Comparison of ENCODE assay signal across 8 cellular contexts in the genomic region with DNA sequence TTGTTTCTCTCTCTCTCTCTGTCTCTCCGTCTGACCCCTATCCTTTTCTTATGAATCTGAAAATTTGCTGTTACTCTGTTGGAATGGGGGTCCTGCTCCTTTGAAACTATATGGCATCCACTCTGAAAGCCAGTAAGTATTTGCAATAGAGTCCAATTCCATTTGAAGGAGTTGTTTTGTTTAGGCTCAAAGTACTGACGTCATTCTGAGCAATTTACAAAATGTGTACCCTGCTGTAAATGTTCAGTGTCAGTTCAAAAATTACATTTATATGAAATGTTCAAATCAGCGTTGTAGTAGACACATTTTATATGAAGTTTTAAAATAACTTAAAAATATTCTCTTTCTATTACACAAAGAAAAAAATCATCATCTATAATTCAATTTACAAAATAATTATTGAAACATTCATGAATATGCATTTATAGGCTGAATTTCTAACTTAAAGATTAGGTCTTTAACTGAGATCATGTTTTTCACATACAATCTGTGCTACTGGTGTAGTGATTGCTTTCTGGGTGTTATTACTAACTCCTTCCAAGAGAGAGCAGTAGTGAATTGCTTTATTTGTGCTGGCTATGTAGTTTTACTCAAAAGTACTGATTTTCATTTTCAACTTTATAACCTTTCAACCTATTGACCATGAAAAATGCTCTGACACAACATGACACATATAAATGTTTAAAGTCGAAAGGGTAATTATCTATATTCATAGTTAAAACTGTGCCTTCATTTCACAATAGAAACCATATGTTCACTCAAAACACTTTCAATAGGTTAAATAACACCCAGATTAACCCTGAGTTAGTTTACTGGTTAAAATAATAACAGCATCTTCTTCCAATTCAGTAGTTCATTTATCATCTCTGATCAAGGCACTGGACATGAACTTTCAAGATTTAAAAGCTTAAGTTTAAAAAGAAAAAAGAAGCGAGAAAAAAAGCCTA.
DNase-seq lines count a peak whose midpoint lies in the region; ATAC-seq and TF ChIP-seq lines count a peak whose summit lies in the region.

No MANE protein-coding gene starts in this region.

- ATAC-seq in GM18870 (IDR thresholded peaks at IDR 0.05; ENCODE audit: unreplicated experiment), result peak; percentile 77
- ATAC-seq in HG03521 (IDR thresholded peaks at IDR 0.05; ENCODE audit: unreplicated experiment), result peak; percentile 61
- ATAC-seq in HG02571 (IDR thresholded peaks at IDR 0.05; ENCODE audit: unreplicated experiment), result no peak

- DNase-seq in BE2C, result no peak
- peak; percentile 72 for DNase-seq in adipocyte (ENCODE audit: low read depth)
- DNase-seq in medulla oblongata (ENCODE audit: extremely low spot score), result peak; percentile 18
- DNase-seq in hypothalamus (lab: John Stamatoyannopoulos, UW), result no peak
- DNase-seq in NCI-H2196 treated with DMSO at 0.1 percent for 48 hours (lab: John Stamatoyannopoulos, UW; ENCODE audit: unreplicated experiment), result no peak

- no peaks in the 10 kb centered on the region for H3K9me3 ChIP-seq in BE2C
- H3K9me3 ChIP-seq in adipocyte (ENCODE audit: control insufficient read depth, low read length), result no peaks in the 10 kb centered on the region

- H3K4me1 ChIP-seq in BE2C (no peaks in the 10 kb centered on the region), adipocyte (ENCODE audit: control insufficient read depth, insufficient read depth, low read length) (peaks cover 5% of the 10 kb centered on the region)

- H3K9ac ChIP-seq in adipocyte (ENCODE audit: low read length), result peak overlapping the region; percentile 11

- H3K27me3 ChIP-seq in BE2C, result no peaks in the 10 kb centered on the region
- no peaks in the 10 kb centered on the region for H3K27me3 ChIP-seq in adipocyte (replicated peaks; ENCODE audit: control insufficient read depth, insufficient read depth, low read length)

- TF ChIP-seq CTCF in BE2C (IDR thresholded peaks at IDR 0.05; ENCODE audit: low read depth, low read length), result peak; percentile 32

- no peak overlapping the region for H3K4me3 ChIP-seq in BE2C (ENCODE audit: low read depth, low read length)
- no peak overlapping the region for H3K4me3 ChIP-seq in adipocyte (ENCODE audit: low read length)

- H3K36me3 ChIP-seq in BE2C (no peaks in the 10 kb centered on the region), adipocyte (ENCODE audit: control insufficient read depth, insufficient read depth, low read length, severe bottlenecking) (no peaks in the 10 kb centered on the region)

Comparison
In these comparisons a context has a peak if more than half of its experiments do, and no peak if none do; other contexts are left out.
1. DNase-seq: peak in adipocyte (single experiment) and medulla oblongata (single experiment); none in BE2C (single experiment), hypothalamus (0 of 51) and NCI-H2196 treated with DMSO at 0.1 percent for 48 hours (single experiment).